In genomic region chr3:15858547-15859506, GRCh38 we compare ENCODE assay signal across 1 cellular context.
TF ChIP-seq lines count a peak whose summit lies in the region.

No MANE protein-coding gene starts in this region.

TF ChIP-seq in HepG2, 621 proteins besides CTCF, POLR2A, EP300 and RAD21 (continued from another document and continues in another):
- peak; percentile 31; the same call in 1 of the 2 replicates for TF ChIP-seq ZHX2 (IDR thresholded peaks at IDR 0.05; ENCODE audit: low read depth)
- no peak for TF ChIP-seq ZHX2 (CRISPR knock-in tag; IDR thresholded peaks at IDR 0.05; ENCODE audit: borderline replicate concordance)
- TF ChIP-seq ZNF674 (CRISPR knock-in tag; IDR thresholded peaks at IDR 0.05; ENCODE audit: low read depth), result 0 out of 2 replicates have a peak, but pooled peaks have one; percentile 50
- no peak for TF ChIP-seq CEBPZ (IDR thresholded peaks at IDR 0.05; ENCODE audit: low read length)
- peak; percentile 73; the same call in 1 of the 2 replicates for TF ChIP-seq NRL (CRISPR knock-in tag; IDR thresholded peaks at IDR 0.05; ENCODE audit: borderline replicate concordance)
- TF ChIP-seq ZNF234 (CRISPR knock-in tag; conservative IDR thresholded peaks at IDR 0.05), result no peak
- no peak for TF ChIP-seq ZNF530 (CRISPR knock-in tag; IDR thresholded peaks at IDR 0.05; ENCODE audit: low read depth)
- peak; percentile 83 for TF ChIP-seq ZNF331 (CRISPR knock-in tag; IDR thresholded peaks at IDR 0.05)
- TF ChIP-seq TBX3 (IDR thresholded peaks at IDR 0.05; ENCODE audit: borderline replicate concordance), result no peak
- no peak for TF ChIP-seq ZNF724P (CRISPR knock-in tag; IDR thresholded peaks at IDR 0.05; ENCODE audit: borderline replicate concordance)
- peak; percentile 79 for TF ChIP-seq JARID2 (CRISPR knock-in tag; IDR thresholded peaks at IDR 0.05; ENCODE audit: insufficient replicate concordance)
- no peak for TF ChIP-seq KLF9 (CRISPR knock-in tag; IDR thresholded peaks at IDR 0.05; ENCODE audit: low read depth)
- TF ChIP-seq ZNF770 (CRISPR knock-in tag; IDR thresholded peaks at IDR 0.05), result no peak
- no peak for TF ChIP-seq ZNF451 (CRISPR knock-in tag; IDR thresholded peaks at IDR 0.05)
- no peak for TF ChIP-seq GLMP (CRISPR knock-in tag; IDR thresholded peaks at IDR 0.05; ENCODE audit: borderline replicate concordance)
- peak; percentile 45; the same call in 1 of the 2 replicates for TF ChIP-seq ARNTL (CRISPR knock-in tag; IDR thresholded peaks at IDR 0.05)
- no peak for TF ChIP-seq ZNF17 (CRISPR knock-in tag; IDR thresholded peaks at IDR 0.05)
- peak; percentile 74 for TF ChIP-seq HNF4A (CRISPR knock-in tag; IDR thresholded peaks at IDR 0.05)
- no peak for TF ChIP-seq ARNT (IDR thresholded peaks at IDR 0.05)
- TF ChIP-seq MXD3 (CRISPR knock-in tag; IDR thresholded peaks at IDR 0.05), result peak; percentile 80; the same call in 1 of the 2 replicates
- TF ChIP-seq ATF2 (CRISPR knock-in tag; IDR thresholded peaks at IDR 0.05), result no peak; the same call in 1 of the 2 replicates
- no peak for TF ChIP-seq ZNF337 (CRISPR knock-in tag; IDR thresholded peaks at IDR 0.05; ENCODE audit: borderline replicate concordance, low read depth)
- no peak for TF ChIP-seq ZNF570 (CRISPR knock-in tag; IDR thresholded peaks at IDR 0.05; ENCODE audit: borderline replicate concordance)
- TF ChIP-seq TIGD3 (CRISPR knock-in tag; IDR thresholded peaks at IDR 0.05; ENCODE audit: borderline replicate concordance), result no peak
- TF ChIP-seq ZFP1 (CRISPR knock-in tag; IDR thresholded peaks at IDR 0.05), result no peak
- TF ChIP-seq PBX2 (CRISPR knock-in tag; IDR thresholded peaks at IDR 0.05), result no peak
- TF ChIP-seq AHDC1 (CRISPR knock-in tag; IDR thresholded peaks at IDR 0.05; ENCODE audit: borderline replicate concordance), result no peak; the same call in 1 of the 2 replicates
- TF ChIP-seq ZFX (CRISPR knock-in tag; IDR thresholded peaks at IDR 0.05; ENCODE audit: low read depth), result peak; percentile 95
- TF ChIP-seq ZNF598 (CRISPR knock-in tag; IDR thresholded peaks at IDR 0.05; ENCODE audit: borderline replicate concordance), result 0 out of 2 replicates have a peak, but pooled peaks have one; percentile 42
- TF ChIP-seq SIX1 (CRISPR knock-in tag; IDR thresholded peaks at IDR 0.05; ENCODE audit: borderline replicate concordance), result no peak
